ENCODE assay signal across 17 cellular contexts in genomic region chr11:100857236-100858005, GRCh38.
DNase-seq lines count a peak whose midpoint lies in the region; ATAC-seq, FAIRE-seq and TF ChIP-seq lines count a peak whose summit lies in the region.
"Had no signal": no experiment of that assay in that cellular context is flagged by ENCODE, and none has a peak within 500 bp of the region (broad histone marks: within the 10 kb centered on the region; RNA-seq: fewer than 3 reads in every experiment).

No MANE protein-coding gene starts in this region.

- peaks cover 15% of the 10 kb centered on the region for H3K4me1 Mint-ChIP-seq in chondrocyte (ENCODE audit: low read depth)
- H3K4me1 Mint-ChIP-seq: IgD-negative memory B cell had no signal

- no peak overlapping the region for H3K27ac ChIP-seq in HEK293 (ENCODE audit: extremely low read depth, low read depth, low read length)
- H3K27ac ChIP-seq in K562 (ENCODE audit: extremely low read depth, low read depth, low read length): no peak overlapping the region
- no peak overlapping the region for H3K27ac ChIP-seq in neuronal stem cell (replicated peaks; ENCODE audit: low read length)
- H3K27ac ChIP-seq: GM23248 had no signal

- H3K36me3 Mint-ChIP-seq in chondrocyte (ENCODE audit: low read depth): no peaks in the 10 kb centered on the region

- no peak overlapping the region for H3K4me3 Mint-ChIP-seq in chondrocyte (ENCODE audit: unreplicated experiment)
- H3K4me3 Mint-ChIP-seq: HFFc6, IgD-negative memory B cell had no signal

- no peak overlapping the region for H3K18ac ChIP-seq in neuronal stem cell (ENCODE audit: low read length)

- CTCF ChIA-PET in HEK293 (lab: Yijun Ruan, JAX) (interaction anchor here (0.6 to 1.4 kb wide), 13 partner anchors 12 to 280 kb away, joined by 3 to 15 read pairs (median 3); no protein-coding TSS in a partner anchor), K562 (lab: Yijun Ruan, JAX; ENCODE audit: low intra/inter-chr PET ratio) (interaction anchor here (3.5 kb wide), 1 partner anchor 281 kb away, joined by 19 read pairs; no protein-coding TSS in a partner anchor)

- H4K91ac ChIP-seq in neuronal stem cell (ENCODE audit: low read depth, low read length, poor library complexity): no peak overlapping the region

- DNase-seq in K562 (ENCODE audit: extremely low read depth in 1 of 4, low spot score in 3 of 4) (no peak), fibroblast of the aortic adventitia (ENCODE audit: low read depth) (peak; percentile 12), neuronal stem cell (ENCODE audit: low spot score) (peak; percentile 31), chondrocyte (ENCODE audit: low spot score) (no peak), GM12892 (ENCODE audit: insufficient read length) (no peak), NCI-H2029 (lab: John Stamatoyannopoulos, UW) (no peak)
- DNase-seq: GM23248, HFFc6, NCI-H1105 treated with DMSO at 0.1 percent for 48 hours, NCI-H1694 treated with DMSO at 0.1 percent for 48 hours, NCI-H446, NCI-H69, OCI-M1, SHP77 treated with DMSO at 0.1 percent for 48 hours had no signal

- TF ChIP-seq POLR2A in K562 (conservative IDR thresholded peaks at IDR 0.05) (no peak), GM12892 (IDR thresholded peaks at IDR 0.05; ENCODE audit: low read depth, low read length) (no peak)

- H4K20me1 ChIP-seq in K562 (replicated peaks; ENCODE audit: control insufficient read depth, insufficient read depth, low read length): no peaks in the 10 kb centered on the region

- H3K9me3 ChIP-seq in HEK293 (ENCODE audit: control insufficient read depth, insufficient read depth, low read depth, low read length): no peaks in the 10 kb centered on the region
- H3K9me3 ChIP-seq in K562 (replicated peaks; ENCODE audit: control insufficient read depth, insufficient read depth, low read depth, low read length): no peaks in the 10 kb centered on the region; the same call in 1 of the 2 replicates
- H3K9me3 ChIP-seq in neuronal stem cell (replicated peaks in 1 of 2; ENCODE audit: control insufficient read depth in 2 of 2, insufficient read depth in 1 of 2, low read depth in 1 of 2, low read length in 2 of 2): no peaks in the 10 kb centered on the region

- H2BK15ac ChIP-seq in neuronal stem cell (ENCODE audit: low read length): no peak overlapping the region

- H3K4me1 ChIP-seq in HEK293 (ENCODE audit: control insufficient read depth, insufficient read depth, low read length) (no peaks in the 10 kb centered on the region), K562 (replicated peaks in 1 of 2; ENCODE audit: control insufficient read depth in 2 of 2, insufficient read depth in 2 of 2, low read length in 2 of 2) (peaks cover 0 to 10% of the 10 kb centered on the region in 2 experiments; a peak in 2 of 5 replicates), neuronal stem cell (ENCODE audit: control insufficient read depth in 2 of 2, insufficient read depth in 1 of 2, low read depth in 1 of 2, low read length in 2 of 2) (peaks cover 4 to 6% of the 10 kb centered on the region in 2 donors)

- H3K27me3 ChIP-seq in K562 (ENCODE audit: control insufficient read depth in 2 of 2, insufficient read depth in 2 of 2, low read length in 2 of 2) (no peaks in the 10 kb centered on the region), neuronal stem cell (ENCODE audit: control insufficient read depth in 3 of 3, insufficient read depth in 3 of 3, low read depth in 1 of 3, low read length in 3 of 3) (no peaks in the 10 kb centered on the region)

- H3K27me3 Mint-ChIP-seq in chondrocyte (ENCODE audit: low read depth): no peaks in the 10 kb centered on the region
- H3K27me3 Mint-ChIP-seq: IgD-negative memory B cell had no signal

- POLR2A ChIA-PET in HEK293 (lab: Yijun Ruan, JAX): no interaction called here
- POLR2A ChIA-PET in K562 (lab: Yijun Ruan, JAX): no interaction called here

- no TSS peak for BruUV-seq in K562 (replicated peaks; lab: Mats Ljungman, UMichigan)

- TF ChIP-seq CTCF in HEK293 (tag by site-specific recombination; IDR thresholded peaks at IDR 0.05) (no peak), K562 (IDR thresholded peaks at IDR 0.05 in 2 of 3, conservative IDR thresholded peaks at IDR 0.05 in 1 of 3; ENCODE audit: insufficient read depth in 2 of 3, low read depth in 1 of 3, low read length in 3 of 3) (no peak), fibroblast of the aortic adventitia (IDR thresholded peaks at IDR 0.05; ENCODE audit: insufficient read depth, low read length) (no peak), chondrocyte (IDR thresholded peaks at IDR 0.05) (no peak)

- H3K23ac ChIP-seq in neuronal stem cell (ENCODE audit: low read depth, low read length, poor library complexity): no peak overlapping the region

- FAIRE-seq in K562 (lab: Jason Lieb, UNC): no peak
- no peak for FAIRE-seq in GM12892 (lab: Jason Lieb, UNC)

- no peak overlapping the region for H3K4ac ChIP-seq in neuronal stem cell (ENCODE audit: low read length)

- in situ Hi-C loops in K562 (cut with MboI): no loop called here

- no peak overlapping the region for H2BK120ac ChIP-seq in neuronal stem cell (ENCODE audit: low read depth, low read length)

- intact Hi-C loops in K562 (cut with micrococcal nuclease): loop anchor here (2.0 kb wide), 1 partner anchor 73 kb away; no protein-coding TSS in a partner anchor

- no peak overlapping the region for H3K27ac Mint-ChIP-seq in chondrocyte (ENCODE audit: unreplicated experiment)
- H3K27ac Mint-ChIP-seq: HFFc6, IgD-negative memory B cell had no signal

- ATAC-seq in K562: no peak
- ATAC-seq: SK-N-SH treated with all-trans-retinoic acid at 6 μM for 48 hours had no signal

- H3K79me1 ChIP-seq in neuronal stem cell (ENCODE audit: low read depth, low read length): no peaks in the 10 kb centered on the region

- no peak overlapping the region for H3K4me3 ChIP-seq in HEK293 (ENCODE audit: low read depth, low read length)
- H3K4me3 ChIP-seq in K562: no peak overlapping the region
- H3K4me3 ChIP-seq in fibroblast of the aortic adventitia (ENCODE audit: low read depth, low read length): no peak overlapping the region
- no peak overlapping the region for H3K4me3 ChIP-seq in neuronal stem cell (ENCODE audit: low read length in 2 of 2)
- H3K4me3 ChIP-seq: GM23248 had no signal

- H3K79me2 ChIP-seq in K562 (ENCODE audit: control insufficient read depth, insufficient read depth, low read length): no peaks in the 10 kb centered on the region

- H3K9me3 Mint-ChIP-seq in chondrocyte (ENCODE audit: low read depth): no peaks in the 10 kb centered on the region
- H3K9me3 Mint-ChIP-seq: HFFc6, IgD-negative memory B cell had no signal

- H2BK12ac ChIP-seq in neuronal stem cell (ENCODE audit: low read length): no peak overlapping the region

- no peaks in the 10 kb centered on the region for H3K9me1 ChIP-seq in K562 (ENCODE audit: control insufficient read depth, insufficient read depth, low read length)

- H3K9ac ChIP-seq in K562 (ENCODE audit: insufficient read depth in 1 of 2, low read depth in 2 of 2, low read length in 2 of 2) (no peak overlapping the region), neuronal stem cell (ENCODE audit: low read depth, low read length, poor library complexity) (no peak overlapping the region)
- H3K9ac ChIP-seq: GM23248 had no signal

- no peak overlapping the region for H3K4me2 ChIP-seq in K562 (ENCODE audit: insufficient read depth, low read length)
- no peak overlapping the region for H3K4me2 ChIP-seq in neuronal stem cell (ENCODE audit: insufficient read depth, low read length, poor library complexity, severe bottlenecking)

- H3K36me3 ChIP-seq in HEK293 (ENCODE audit: control insufficient read depth in 2 of 2, insufficient read depth in 1 of 2, low read length in 2 of 2) (no peaks in the 10 kb centered on the region), K562 (ENCODE audit: control insufficient read depth, insufficient read depth, low read length) (no peaks in the 10 kb centered on the region; the same call in 2 of the 3 replicates), neuronal stem cell (replicated peaks in 1 of 2; ENCODE audit: control insufficient read depth in 2 of 2, insufficient read depth in 2 of 2, low read length in 2 of 2) (no peaks in the 10 kb centered on the region)

- no peak overlapping the region for H4K8ac ChIP-seq in neuronal stem cell (ENCODE audit: low read depth, low read length)

- no peak overlapping the region for H2AK5ac ChIP-seq in neuronal stem cell (ENCODE audit: low read depth, low read length)

- no peak overlapping the region for H3K14ac ChIP-seq in neuronal stem cell (ENCODE audit: low read length)

- TF ChIP-seq EP300 in K562 (IDR thresholded peaks at IDR 0.05; ENCODE audit: low read length): no peak

- H2AFZ ChIP-seq in K562 (ENCODE audit: low read depth, low read length): peak overlapping the region; percentile 33; the same call in 1 of the 2 replicates
- no peak overlapping the region for H2AFZ ChIP-seq in neuronal stem cell (ENCODE audit: low read length)
- H2AFZ ChIP-seq: GM23248 had no signal

- TF ChIP-seq RAD21 in K562 (CRISPR knock-in tag; conservative IDR thresholded peaks at IDR 0.05 in 1 of 2, IDR thresholded peaks at IDR 0.05 in 1 of 2): no peak

- 35% methylated on average over 4 of the region's 4 CpGs for WGBS in K562 (ENCODE audit: insufficient coverage, low coverage, missing lambda C conversion rate)
- WGBS in neuronal stem cell (ENCODE audit: extremely low coverage in 2 of 2, insufficient read length in 2 of 2, insufficient replicate concordance in 1 of 2), 2 donors: no CpG with 5 or more reads among the region's 4 CpGs

- no peak overlapping the region for H2BK5ac ChIP-seq in neuronal stem cell (ENCODE audit: low read length)

TF ChIP-seq in HEK293, 187 proteins besides CTCF, POLR2A, EP300 and RAD21 (continues in another document):
- peak; percentile 65 for TF ChIP-seq ZNF792 (tag by site-specific recombination; IDR thresholded peaks at IDR 0.05)

TF ChIP-seq in K562, 482 proteins besides CTCF, POLR2A, EP300 and RAD21 (continues in another document):
- no peak for TF ChIP-seq ELK1 (CRISPR knock-in tag; IDR thresholded peaks at IDR 0.05)
- TF ChIP-seq NUFIP1 (IDR thresholded peaks at IDR 0.05; ENCODE audit: partially characterized antibody): no peak
- TF ChIP-seq RFX5 (IDR thresholded peaks at IDR 0.05; ENCODE audit: low read depth, low read length): no peak

Comparison
In these comparisons a context has a peak if more than half of its experiments do, and no peak if none do; other contexts are left out.
1. DNase-seq: peak in fibroblast of the aortic adventitia (single experiment) and neuronal stem cell (single experiment); none in K562 (0 of 4), chondrocyte (single experiment), GM12892 (single experiment) and NCI-H2029 (single experiment).
2. Of the 44 proteins assayed by ChIP-seq in both K562 and HEK293: peak only in K562: none; only in HEK293: ATF2, ZEB2 and ZNF76; in both: none; in neither: 41.